ENCODE assay signal across 16 cellular contexts in genomic region chr17:39168503-39168902, GRCh38. TPM values are rescaled to one million over a fixed set of nuclear protein-coding genes. Genes with fewer than 3 reads are reported as not detected.
DNase-seq lines count a peak whose midpoint lies in the region; TF ChIP-seq lines count a peak whose summit lies in the region.
"Not testable (repeated sequence)": the region's sequence is repeated elsewhere in the genome, so short reads cannot be mapped to it uniquely, and the experiment has no call there.
"Had no signal": no experiment of that assay in that cellular context is flagged by ENCODE, and none has a peak within 500 bp of the region (broad histone marks: within the 10 kb centered on the region; RNA-seq: fewer than 3 reads in every experiment).

No MANE protein-coding gene starts in this region.

- 98% methylated on average over 10 of the region's 10 CpGs for WGBS in thymus

- peaks cover 34% of the 10 kb centered on the region for H3K27me3 Mint-ChIP-seq in activated CD4-positive, alpha-beta T cell treated with anti-CD3 and anti-CD28 coated beads, Interleukin-2, amount 10 ng/mL, durations not matched to agents 7 days and 5 days
- H3K27me3 Mint-ChIP-seq in glutamatergic neuron (ENCODE audit: unreplicated experiment): peaks cover 12% of the 10 kb centered on the region

- peaks cover 25% of the 10 kb centered on the region for H3K27me3 ChIP-seq in BLaER1
- H3K27me3 ChIP-seq in HL-60 (ENCODE audit: insufficient read depth, poor library complexity, severe bottlenecking); thymus (ENCODE audit: control insufficient read depth, insufficient read depth): not testable (repeated sequence)

- not testable (repeated sequence) for DNase-seq in HL-60 (ENCODE audit: low read depth in 1 of 2, low spot score in 1 of 2); OCI-LY7 (ENCODE audit: low spot score); activated CD4-positive, alpha-beta T cell treated with anti-CD3 and anti-CD28 coated beads, Interleukin-2, amount 10 ng/mL, durations not matched to agents 7 days and 5 days; glutamatergic neuron

- not testable (repeated sequence) for TF ChIP-seq CTCF in HL-60 (IDR thresholded peaks at IDR 0.05; ENCODE audit: insufficient read depth, low read length); OCI-LY7 (conservative IDR thresholded peaks at IDR 0.05; ENCODE audit: low read length); glutamatergic neuron (IDR thresholded peaks at IDR 0.05; ENCODE audit: partially characterized antibody, unreplicated experiment)

- H3K4me3 Mint-ChIP-seq in activated CD4-positive, alpha-beta T cell treated with anti-CD3 and anti-CD28 coated beads, Interleukin-2, amount 10 ng/mL, durations not matched to agents 7 days and 5 days: not testable (repeated sequence)
- H3K4me3 Mint-ChIP-seq in glutamatergic neuron (ENCODE audit: unreplicated experiment): peak overlapping the region; percentile 34

- H3K4me2 ChIP-seq in BLaER1: peak overlapping the region; percentile 93
- H3K4me2 ChIP-seq in OCI-LY7 (ENCODE audit: low read length): not testable (repeated sequence)

- H3K4me3 ChIP-seq in BLaER1; HL-60 (replicated peaks; ENCODE audit: insufficient read depth, low read length); OCI-LY7 (ENCODE audit: low read depth, low read length, poor library complexity, severe bottlenecking); thymus (ENCODE audit: low read length): not testable (repeated sequence)

- not testable (repeated sequence) for H4K20me1 ChIP-seq in BLaER1; OCI-LY7 (ENCODE audit: insufficient read depth, low read length)

- not testable (repeated sequence) for H3K9me3 Mint-ChIP-seq in activated CD4-positive, alpha-beta T cell treated with anti-CD3 and anti-CD28 coated beads, Interleukin-2, amount 10 ng/mL, durations not matched to agents 7 days and 5 days; glutamatergic neuron (ENCODE audit: unreplicated experiment)

- not testable (repeated sequence) for H3K9me3 ChIP-seq in BLaER1; OCI-LY7 (ENCODE audit: low read length); thymus (ENCODE audit: control insufficient read depth)

- not testable (repeated sequence) for H3K36me3 ChIP-seq in BLaER1; OCI-LY7 (ENCODE audit: insufficient read depth, low read length); thymus (ENCODE audit: control insufficient read depth, insufficient read depth)

- peak overlapping the region; percentile 50 for H3K27ac Mint-ChIP-seq in activated CD4-positive, alpha-beta T cell treated with anti-CD3 and anti-CD28 coated beads, Interleukin-2, amount 10 ng/mL, durations not matched to agents 7 days and 5 days
- H3K27ac Mint-ChIP-seq in glutamatergic neuron (ENCODE audit: unreplicated experiment): not testable (repeated sequence)

- CTCF ChIA-PET in OCI-LY7 (lab: Charles Lee; ENCODE audit: unreplicated experiment): interaction anchor here (0.6 kb wide), 1 partner anchor 523 kb away, joined by 6 read pairs; no protein-coding TSS in a partner anchor
- CTCF ChIA-PET in activated CD4-positive, alpha-beta T cell treated with anti-CD3 and anti-CD28 coated beads, Interleukin-2, amount 10 ng/mL, durations not matched to agents 7 days and 5 days (lab: Charles Lee): interaction anchor here (1.2 to 7.1 kb wide), 4 partner anchors 8 to 40 kb away, joined by 4 to 94 read pairs (median 40); partner anchors contain the start of gene PLXDC1

- POLR2A ChIA-PET in OCI-LY7 (lab: Charles Lee); activated CD4-positive, alpha-beta T cell treated with anti-CD3 and anti-CD28 coated beads, Interleukin-2, amount 10 ng/mL, durations not matched to agents 7 days and 5 days (lab: Charles Lee): not testable (repeated sequence)

- H3K27ac ChIP-seq in BLaER1 (peak overlapping the region; percentile 52; the same call in 1 of the 2 replicates), HL-60 (replicated peaks) (peak overlapping the region; percentile 36; the same call in 1 of the 2 replicates), OCI-LY7 (ENCODE audit: low read depth, low read length, poor library complexity, severe bottlenecking) (peak overlapping the region; percentile 72), thymus (ENCODE audit: low read depth) (peak overlapping the region; percentile 60)

- H3K4me1 ChIP-seq in BLaER1 (peaks cover 99% of the 10 kb centered on the region), OCI-LY7 (ENCODE audit: insufficient read depth, low read length, poor library complexity, severe bottlenecking) (peaks cover 84% of the 10 kb centered on the region), thymus (ENCODE audit: control insufficient read depth, insufficient read depth, low read length) (peaks cover 16% of the 10 kb centered on the region)

- intact Hi-C loops in OCI-LY7 (cut with micrococcal nuclease; ENCODE audit: unreplicated experiment): not testable (repeated sequence)

- not testable (repeated sequence) for BruUV-seq in OCI-LY7 (replicated peaks; lab: Mats Ljungman, UMichigan)

- H3K4me1 Mint-ChIP-seq in activated CD4-positive, alpha-beta T cell treated with anti-CD3 and anti-CD28 coated beads, Interleukin-2, amount 10 ng/mL, durations not matched to agents 7 days and 5 days: peaks cover 52% of the 10 kb centered on the region
- peaks cover 23% of the 10 kb centered on the region for H3K4me1 Mint-ChIP-seq in glutamatergic neuron (ENCODE audit: low read depth, unreplicated experiment)

- not testable (repeated sequence) for H3K79me2 ChIP-seq in OCI-LY7 (ENCODE audit: insufficient read depth, low read depth, low read length)

- H2AFZ ChIP-seq in OCI-LY7 (ENCODE audit: low read length): not testable (repeated sequence)

- not testable (repeated sequence) for H3K36me3 Mint-ChIP-seq in activated CD4-positive, alpha-beta T cell treated with anti-CD3 and anti-CD28 coated beads, Interleukin-2, amount 10 ng/mL, durations not matched to agents 7 days and 5 days (ENCODE audit: low read depth); glutamatergic neuron (ENCODE audit: unreplicated experiment)

- not testable (repeated sequence) for H3K9ac ChIP-seq in BLaER1

- H3K9me2 ChIP-seq in OCI-LY7 (ENCODE audit: insufficient read depth, low read length): not testable (repeated sequence)

RNA-seq across cellular contexts. Expression of gene ARL5C, which starts 2.5 kb away (rescaled TPM):
- 0.16 and 2.4 TPM in 2 replicates for total RNA-seq in OCI-LY7 (2014; rRNA removed; shearing (Covaris generic))
- total RNA-seq in OCI-LY7 (2022) (0.65 and 0.68 TPM in 2 replicates), glutamatergic neuron (ENCODE audit: unreplicated experiment) (not detected)
- total RNA-seq in activated CD4-positive, alpha-beta T cell treated with anti-CD3 and anti-CD28 coated beads, Interleukin-2, amount 10 ng/mL, durations not matched to agents 7 days and 5 days: under 1 TPM in 1 of 2 experiments, not detected in 1; 0.15 TPM
- 6.3 TPM for polyA plus RNA-seq in thymus
- total RNA-seq: A673; CD4-positive, alpha-beta T cell; CD8-positive, alpha-beta memory T cell; Daoy; G401; GM23338; H4; H9 had no signal
- polyA plus RNA-seq: BJ; CD14-positive monocyte; CD8-positive, alpha-beta memory T cell; GM23338 had no signal

RNA-seq across cellular contexts. Expression of gene PLXDC1, which starts 17.1 kb away (rescaled TPM):
- 0.13 and 0.41 TPM in 2 replicates for total RNA-seq in OCI-LY7 (2014; rRNA removed; shearing (Covaris generic))
- 0.67 TPM in 1 of 2 replicates, not detected in the other for total RNA-seq in OCI-LY7 (2022)
- total RNA-seq in activated CD4-positive, alpha-beta T cell treated with anti-CD3 and anti-CD28 coated beads, Interleukin-2, amount 10 ng/mL, durations not matched to agents 7 days and 5 days: 1 to 10 TPM; 6.0 to 6.3 TPM
- not detected for total RNA-seq in glutamatergic neuron (ENCODE audit: unreplicated experiment)
- 66.4 TPM for polyA plus RNA-seq in thymus
- polyA plus RNA-seq: CD14-positive monocyte had no signal

RNA-seq across cellular contexts. Expression of gene CACNB1, which starts 29.0 kb away (rescaled TPM):
- 17.9 and 23.7 TPM in 2 replicates for total RNA-seq in OCI-LY7 (2014; rRNA removed; shearing (Covaris generic))
- total RNA-seq in OCI-LY7 (2022) (30.9 and 35.5 TPM in 2 replicates), glutamatergic neuron (ENCODE audit: unreplicated experiment) (77.1 TPM)
- total RNA-seq in activated CD4-positive, alpha-beta T cell treated with anti-CD3 and anti-CD28 coated beads, Interleukin-2, amount 10 ng/mL, durations not matched to agents 7 days and 5 days: 10 to 100 TPM; 14.8 to 18.3 TPM
- 11.7 TPM for polyA plus RNA-seq in thymus

RNA-seq across cellular contexts. Expression of gene RPL19, which starts 31.6 kb away (rescaled TPM):
- 4,395 and 6,079 TPM in 2 replicates for total RNA-seq in OCI-LY7 (2014; rRNA removed; shearing (Covaris generic))
- 3,132 and 3,168 TPM in 2 replicates for total RNA-seq in OCI-LY7 (2022)
- 1,000 to 10,000 TPM; 1,832 to 1,924 TPM for total RNA-seq in activated CD4-positive, alpha-beta T cell treated with anti-CD3 and anti-CD28 coated beads, Interleukin-2, amount 10 ng/mL, durations not matched to agents 7 days and 5 days
- total RNA-seq in glutamatergic neuron (ENCODE audit: unreplicated experiment): 877 TPM
- polyA plus RNA-seq in thymus: 3,788 TPM

RNA-seq across cellular contexts. Expression of gene STAC2, which starts 57.2 kb away (rescaled TPM):
- total RNA-seq in OCI-LY7 (2014; rRNA removed; shearing (Covaris generic)): 0.03 TPM in 1 of 2 replicates, not detected in the other
- total RNA-seq in OCI-LY7 (2022): not detected in 2 replicates
- not detected for total RNA-seq in activated CD4-positive, alpha-beta T cell treated with anti-CD3 and anti-CD28 coated beads, Interleukin-2, amount 10 ng/mL, durations not matched to agents 7 days and 5 days
- total RNA-seq in glutamatergic neuron (ENCODE audit: unreplicated experiment): 1.8 TPM
- polyA plus RNA-seq in thymus: 1.6 TPM
- total RNA-seq: CD4-positive, alpha-beta T cell; CD8-positive, alpha-beta memory T cell had no signal
- polyA plus RNA-seq: BJ; CD14-positive monocyte; CD8-positive, alpha-beta memory T cell had no signal
